ENCODE assay signal across 13 cellular contexts in the genomic region with DNA sequence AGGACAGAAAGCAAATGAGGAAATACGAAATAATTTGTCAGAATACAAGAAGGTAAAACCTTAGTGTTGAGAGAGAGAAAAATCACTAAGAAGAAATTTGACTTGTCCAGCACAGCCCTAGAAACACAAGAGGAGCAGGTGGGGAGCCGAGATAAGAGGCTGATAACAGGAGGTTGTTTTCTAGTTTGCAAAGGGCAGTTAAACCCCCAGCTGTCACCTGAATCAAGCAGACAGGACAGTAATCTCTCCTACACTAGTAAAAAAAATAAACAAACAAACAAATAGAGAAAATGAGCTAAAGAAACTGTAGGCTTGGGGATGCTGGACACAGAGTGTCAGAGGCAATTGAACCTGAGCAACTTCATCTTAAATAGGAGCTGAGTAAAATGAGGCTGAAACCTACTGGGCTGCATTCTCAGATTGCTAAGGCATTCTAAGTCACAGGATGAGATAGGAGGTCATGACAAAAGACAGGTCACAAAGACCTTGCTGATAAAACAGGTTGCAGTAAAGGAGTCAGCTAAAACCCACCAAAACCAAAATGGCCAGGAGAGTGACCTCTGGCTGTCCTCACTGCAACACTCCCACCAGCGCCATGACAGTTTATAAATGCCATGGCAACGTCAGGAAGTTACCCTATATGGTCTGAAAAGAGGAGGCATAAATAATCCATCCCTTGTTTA.
"Had no signal": no experiment of that assay in that cellular context is flagged by ENCODE, and none has a peak within 500 bp of the region (broad histone marks: within the 10 kb centered on the region; RNA-seq: fewer than 3 reads in every experiment).

No MANE protein-coding gene starts in this region.

- FAIRE-seq: keratinocyte had no signal

- H3K36me3 ChIP-seq: breast epithelium, esophagus muscularis mucosa had no signal

- ATAC-seq: activated CD4-positive, alpha-beta T cell treated with anti-CD3 and anti-CD28 coated beads for 36 hours; activated CD8-positive, alpha-beta T cell treated with anti-CD3 and anti-CD28 coated beads, Interleukin-2, amount 10 ng/mL, durations not matched to agents 7 days and 5 days; left ventricle myocardium superior; stimulated activated naive CD8-positive, alpha-beta T cell treated with anti-CD3 and anti-CD28 coated beads, Interleukin-15, amount 100 ng/mL, for 72 hours had no signal

- H3K27ac Mint-ChIP-seq: activated CD4-positive, alpha-beta T cell treated with anti-CD3 and anti-CD28 coated beads for 36 hours; activated CD8-positive, alpha-beta T cell treated with anti-CD3 and anti-CD28 coated beads, Interleukin-2, amount 10 ng/mL, durations not matched to agents 7 days and 5 days; activated naive CD8-positive, alpha-beta T cell treated with anti-CD3 and anti-CD28 coated beads, Interleukin-2, amount 10 ng/mL, durations not matched to agents 7 days and 5 days; stimulated activated naive CD8-positive, alpha-beta T cell treated with anti-CD3 and anti-CD28 coated beads, Interleukin-15, amount 100 ng/mL, for 72 hours had no signal

- H3K9me3 ChIP-seq: breast epithelium, esophagus muscularis mucosa, testis had no signal

- H3K27ac ChIP-seq: breast epithelium, esophagus muscularis mucosa, testis had no signal

- H3K9me3 Mint-ChIP-seq: activated naive CD8-positive, alpha-beta T cell treated with anti-CD3 and anti-CD28 coated beads, Interleukin-2, amount 10 ng/mL, durations not matched to agents 7 days and 5 days; stimulated activated naive CD8-positive, alpha-beta T cell treated with anti-CD3 and anti-CD28 coated beads, Interleukin-15, amount 100 ng/mL, for 72 hours had no signal

- H3K27me3 ChIP-seq: breast epithelium, esophagus muscularis mucosa, testis had no signal

- H3K4me1 ChIP-seq: breast epithelium, testis had no signal

- DNase-seq: activated CD4-positive, alpha-beta T cell treated with anti-CD3 and anti-CD28 coated beads for 36 hours; activated CD8-positive, alpha-beta memory T cell treated with anti-CD3 and anti-CD28 coated beads, Interleukin-2, amount 50 U/mL, for 48 hours; activated CD8-positive, alpha-beta T cell treated with anti-CD3 and anti-CD28 coated beads, Interleukin-2, amount 10 ng/mL, durations not matched to agents 7 days and 5 days; activated naive CD8-positive, alpha-beta T cell treated with anti-CD3 and anti-CD28 coated beads, Interleukin-2, amount 10 ng/mL, durations not matched to agents 7 days and 5 days; aorta; left ventricle myocardium superior; stimulated activated CD4-positive, alpha-beta T cell treated with anti-CD3 and anti-CD28 coated beads, Interleukin-2, amount 100 ng/mL, for 48 hours; stimulated activated naive CD8-positive, alpha-beta T cell treated with anti-CD3 and anti-CD28 coated beads, Interleukin-15, amount 100 ng/mL, for 72 hours; T-helper 9 cell; testis had no signal

- H3K27me3 Mint-ChIP-seq: activated CD4-positive, alpha-beta T cell treated with anti-CD3 and anti-CD28 coated beads for 36 hours; stimulated activated naive CD8-positive, alpha-beta T cell treated with anti-CD3 and anti-CD28 coated beads, Interleukin-15, amount 100 ng/mL, for 72 hours had no signal

- H3K4me1 Mint-ChIP-seq: activated naive CD8-positive, alpha-beta T cell treated with anti-CD3 and anti-CD28 coated beads, Interleukin-2, amount 10 ng/mL, durations not matched to agents 7 days and 5 days; stimulated activated naive CD8-positive, alpha-beta T cell treated with anti-CD3 and anti-CD28 coated beads, Interleukin-15, amount 100 ng/mL, for 72 hours had no signal

- H3K4me3 ChIP-seq: breast epithelium, esophagus muscularis mucosa, testis had no signal

- H3K4me3 Mint-ChIP-seq: activated CD4-positive, alpha-beta T cell treated with anti-CD3 and anti-CD28 coated beads for 36 hours; activated CD8-positive, alpha-beta T cell treated with anti-CD3 and anti-CD28 coated beads, Interleukin-2, amount 10 ng/mL, durations not matched to agents 7 days and 5 days; activated naive CD8-positive, alpha-beta T cell treated with anti-CD3 and anti-CD28 coated beads, Interleukin-2, amount 10 ng/mL, durations not matched to agents 7 days and 5 days; stimulated activated naive CD8-positive, alpha-beta T cell treated with anti-CD3 and anti-CD28 coated beads, Interleukin-15, amount 100 ng/mL, for 72 hours had no signal
